Comparison of ENCODE assay signal across 1 cellular context in the genomic region with DNA sequence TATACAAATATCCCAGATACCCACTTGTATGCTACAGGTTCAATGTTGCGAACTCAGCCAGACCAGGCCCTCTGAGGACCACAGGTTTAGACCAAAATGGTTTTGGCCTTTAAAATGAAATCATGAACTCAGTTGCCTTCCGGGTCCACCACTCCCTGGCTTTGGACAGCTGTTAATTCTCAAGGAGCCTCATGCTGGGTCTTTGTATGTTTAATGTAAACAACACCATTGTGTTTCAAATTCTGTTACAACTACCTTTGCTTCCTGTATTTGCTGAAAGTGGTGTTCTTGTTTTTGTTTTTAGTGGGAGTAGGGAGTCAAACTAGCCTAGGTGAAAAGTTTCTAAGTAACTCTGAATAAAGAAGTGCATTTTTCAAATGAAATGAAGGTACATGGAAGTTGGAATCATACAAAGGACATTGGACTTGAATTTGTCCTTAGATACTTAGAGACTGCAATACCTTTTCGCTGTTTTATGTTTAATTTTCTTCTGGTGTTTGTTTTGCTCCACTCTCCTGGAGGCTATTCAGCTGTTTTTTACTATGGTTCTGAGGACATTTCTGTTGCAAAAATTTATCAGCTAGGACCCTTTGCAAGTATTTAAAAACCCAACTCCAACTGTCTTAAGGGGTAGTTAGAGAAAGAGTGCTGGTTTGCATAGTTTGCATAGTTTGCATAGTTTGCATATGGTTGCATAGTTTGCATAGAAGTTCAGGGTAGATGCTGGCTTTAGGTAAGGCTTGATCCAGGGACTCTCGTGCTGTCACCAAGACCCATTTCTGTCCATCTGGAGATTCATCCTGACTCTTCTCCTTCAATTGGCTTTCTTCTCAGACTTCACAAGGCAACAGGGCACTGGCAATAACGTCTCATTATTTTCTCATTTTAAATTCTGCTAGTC.
TF ChIP-seq lines count a peak whose summit lies in the region.

No MANE protein-coding gene starts in this region.

TF ChIP-seq in K562, 482 proteins besides CTCF, POLR2A, EP300 and RAD21:
- TF ChIP-seq, protein P1, sequence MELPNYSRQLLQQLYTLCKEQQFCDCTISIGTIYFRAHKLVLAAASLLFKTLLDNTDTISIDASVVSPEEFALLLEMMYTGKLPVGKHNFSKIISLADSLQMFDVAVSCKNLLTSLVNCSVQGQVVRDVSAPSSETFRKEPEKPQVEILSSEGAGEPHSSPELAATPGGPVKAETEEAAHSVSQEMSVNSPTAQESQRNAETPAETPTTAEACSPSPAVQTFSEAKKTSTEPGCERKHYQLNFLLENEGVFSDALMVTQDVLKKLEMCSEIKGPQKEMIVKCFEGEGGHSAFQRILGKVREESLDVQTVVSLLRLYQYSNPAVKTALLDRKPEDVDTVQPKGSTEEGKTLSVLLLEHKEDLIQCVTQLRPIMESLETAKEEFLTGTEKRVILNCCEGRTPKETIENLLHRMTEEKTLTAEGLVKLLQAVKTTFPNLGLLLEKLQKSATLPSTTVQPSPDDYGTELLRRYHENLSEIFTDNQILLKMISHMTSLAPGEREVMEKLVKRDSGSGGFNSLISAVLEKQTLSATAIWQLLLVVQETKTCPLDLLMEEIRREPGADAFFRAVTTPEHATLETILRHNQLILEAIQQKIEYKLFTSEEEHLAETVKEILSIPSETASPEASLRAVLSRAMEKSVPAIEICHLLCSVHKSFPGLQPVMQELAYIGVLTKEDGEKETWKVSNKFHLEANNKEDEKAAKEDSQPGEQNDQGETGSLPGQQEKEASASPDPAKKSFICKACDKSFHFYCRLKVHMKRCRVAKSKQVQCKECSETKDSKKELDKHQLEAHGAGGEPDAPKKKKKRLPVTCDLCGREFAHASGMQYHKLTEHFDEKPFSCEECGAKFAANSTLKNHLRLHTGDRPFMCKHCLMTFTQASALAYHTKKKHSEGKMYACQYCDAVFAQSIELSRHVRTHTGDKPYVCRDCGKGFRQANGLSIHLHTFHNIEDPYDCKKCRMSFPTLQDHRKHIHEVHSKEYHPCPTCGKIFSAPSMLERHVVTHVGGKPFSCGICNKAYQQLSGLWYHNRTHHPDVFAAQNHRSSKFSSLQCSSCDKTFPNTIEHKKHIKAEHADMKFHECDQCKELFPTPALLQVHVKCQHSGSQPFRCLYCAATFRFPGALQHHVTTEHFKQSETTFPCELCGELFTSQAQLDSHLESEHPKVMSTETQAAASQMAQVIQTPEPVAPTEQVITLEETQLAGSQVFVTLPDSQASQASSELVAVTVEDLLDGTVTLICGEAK (IDR thresholded peaks at IDR 0.05) = no peak
- TF ChIP-seq, protein P1 (CRISPR knock-in tag; IDR thresholded peaks at IDR 0.05) = no peak
TF ChIP-seq in K562: peak in this region for 0.
